Comparison of ENCODE assay signal across 11 cellular contexts in the genomic region with DNA sequence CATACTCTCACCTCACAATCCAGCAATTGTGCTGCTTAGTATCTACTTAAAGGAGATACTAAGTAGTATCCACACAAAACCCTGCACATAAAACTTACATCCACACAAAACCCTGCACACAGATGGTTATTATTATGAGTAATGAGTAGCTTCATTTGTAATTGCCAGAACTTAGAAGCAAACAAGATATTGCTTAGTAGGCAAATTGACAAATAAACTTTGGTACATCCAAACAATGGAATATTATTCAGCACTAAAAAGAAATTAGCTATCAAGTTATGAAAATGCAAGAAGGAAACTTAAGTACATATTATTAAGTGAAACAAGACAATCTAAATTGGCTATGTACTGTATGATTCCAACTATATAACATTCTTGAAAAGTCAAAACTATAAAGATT.
"Had no signal": no experiment of that assay in that cellular context is flagged by ENCODE, and none has a peak within 500 bp of the region (broad histone marks: within the 10 kb centered on the region; RNA-seq: fewer than 3 reads in every experiment).

No MANE protein-coding gene starts in this region.

- DNase-seq: GM23248, GOT3, H7, H9, HCEC 1CT, HFFc6 had no signal

- H3K27ac ChIP-seq: GM23248 had no signal

- H2AFZ ChIP-seq: GM23248, GM23338 had no signal

- FAIRE-seq: H1, H54 had no signal

- ATAC-seq: GM23338, HCT116 had no signal

- H3K36me3 ChIP-seq: HAP-1 had no signal

- H3K4me2 ChIP-seq: GM23338 had no signal

- H3K9ac ChIP-seq: GM23248 had no signal

- H3K9me3 ChIP-seq: HAP-1 had no signal

- H3K4me3 ChIP-seq: GM23248, GM23338, HAP-1 had no signal
